In genomic region chr13:30667014-30667413, GRCh38 we compare ENCODE assay signal across 21 cellular contexts. TPM values are rescaled to one million over a fixed set of nuclear protein-coding genes. Genes with fewer than 3 reads are reported as not detected.
DNase-seq lines count a peak whose midpoint lies in the region; ATAC-seq, FAIRE-seq and TF ChIP-seq lines count a peak whose summit lies in the region.
"Had no signal": no experiment of that assay in that cellular context is flagged by ENCODE, and none has a peak within 500 bp of the region (broad histone marks: within the 10 kb centered on the region; RNA-seq: fewer than 3 reads in every experiment).

No MANE protein-coding gene starts in this region.

- H3K79me1 ChIP-seq in trophoblast cell (ENCODE audit: low read length): no peaks in the 10 kb centered on the region

- no peaks in the 10 kb centered on the region for H3K4me1 ChIP-seq in A549
- H3K4me1 ChIP-seq in trophoblast cell (ENCODE audit: control insufficient read depth in 1 of 2, insufficient read depth in 2 of 2, low read length in 2 of 2): peaks cover 15 to 19% of the 10 kb centered on the region in 2 experiments
- no peaks in the 10 kb centered on the region for H3K4me1 ChIP-seq in right atrium auricular region

- TF ChIP-seq CTCF in A549 (IDR thresholded peaks at IDR 0.05) (no peak), right atrium auricular region (IDR thresholded peaks at IDR 0.05) (no peak)

- CTCF ChIA-PET in A549 (lab: Yijun Ruan, JAX): interaction anchor here (1.5 kb wide), 1 partner anchor 199 kb away, joined by 3 read pairs; no protein-coding TSS in a partner anchor
- CTCF ChIA-PET in activated CD8-positive, alpha-beta memory T cell treated with anti-CD3 and anti-CD28 coated beads, Interleukin-2, amount 10 ng/mL, durations not matched to agents 7 days and 5 days (lab: Charles Lee): no interaction called here

- H2AFZ ChIP-seq in trophoblast cell (ENCODE audit: insufficient read depth, low read length, poor library complexity): no peak overlapping the region

- FAIRE-seq in A549 (lab: Jason Lieb, UNC): no peak
- peak; percentile 63 for FAIRE-seq in G401.6 (lab: Jason Lieb, UNC)
- FAIRE-seq in colon (lab: Jason Lieb, UNC): peak; percentile 53
- FAIRE-seq: D721Med, GM12892 had no signal

- H4K91ac ChIP-seq in trophoblast cell (ENCODE audit: low read depth, low read length): no peak overlapping the region

- no peak overlapping the region for H3K9ac ChIP-seq in trophoblast cell (ENCODE audit: low read length)
- H3K9ac ChIP-seq: BLaER1 had no signal

- ATAC-seq in A549 (no peak), HG03159 (IDR thresholded peaks at IDR 0.05; ENCODE audit: unreplicated experiment) (no peak)
- ATAC-seq in activated CD8-positive, alpha-beta memory T cell treated with anti-CD3 and anti-CD28 coated beads, Interleukin-2, amount 10 ng/mL, durations not matched to agents 7 days and 5 days: no peak

- H3K27me3 Mint-ChIP-seq in activated CD8-positive, alpha-beta memory T cell treated with anti-CD3 and anti-CD28 coated beads, Interleukin-2, amount 10 ng/mL, durations not matched to agents 7 days and 5 days: peaks cover 3% of the 10 kb centered on the region
- H3K27me3 Mint-ChIP-seq: CD4-positive, CD25-positive, alpha-beta regulatory T cell; CD8-positive, alpha-beta memory T cell had no signal

- TF ChIP-seq POLR2A in A549 (IDR thresholded peaks at IDR 0.05; ENCODE audit: low read length): no peak

- H3K27ac Mint-ChIP-seq in activated CD8-positive, alpha-beta memory T cell treated with anti-CD3 and anti-CD28 coated beads, Interleukin-2, amount 10 ng/mL, durations not matched to agents 7 days and 5 days: no peak overlapping the region
- H3K27ac Mint-ChIP-seq: CD4-positive, CD25-positive, alpha-beta regulatory T cell had no signal

- peak overlapping the region; percentile 54 for H2BK120ac ChIP-seq in trophoblast cell (ENCODE audit: insufficient read depth, low read length, poor library complexity)

- H2BK12ac ChIP-seq in trophoblast cell (ENCODE audit: low read length): no peak overlapping the region

- H4K8ac ChIP-seq in trophoblast cell (ENCODE audit: low read depth, low read length): no peak overlapping the region

- no peaks in the 10 kb centered on the region for H3K36me3 Mint-ChIP-seq in activated CD8-positive, alpha-beta memory T cell treated with anti-CD3 and anti-CD28 coated beads, Interleukin-2, amount 10 ng/mL, durations not matched to agents 7 days and 5 days
- H3K36me3 Mint-ChIP-seq: CD4-positive, CD25-positive, alpha-beta regulatory T cell; CD8-positive, alpha-beta memory T cell had no signal

- H2AK5ac ChIP-seq in trophoblast cell (ENCODE audit: low read length): no peak overlapping the region

- no peak overlapping the region for H3K4me3 Mint-ChIP-seq in activated CD8-positive, alpha-beta memory T cell treated with anti-CD3 and anti-CD28 coated beads, Interleukin-2, amount 10 ng/mL, durations not matched to agents 7 days and 5 days
- H3K4me3 Mint-ChIP-seq: CD4-positive, CD25-positive, alpha-beta regulatory T cell; CD8-positive, alpha-beta memory T cell had no signal

- H3K9me3 ChIP-seq in A549: no peaks in the 10 kb centered on the region
- no peaks in the 10 kb centered on the region for H3K9me3 ChIP-seq in trophoblast cell (ENCODE audit: insufficient read depth, low read depth, low read length)
- H3K9me3 ChIP-seq in right atrium auricular region: no peaks in the 10 kb centered on the region
- H3K9me3 ChIP-seq: BLaER1 had no signal

- no peak overlapping the region for H4K12ac ChIP-seq in trophoblast cell (ENCODE audit: low read depth, low read length)

- H3K9me3 Mint-ChIP-seq in activated CD8-positive, alpha-beta memory T cell treated with anti-CD3 and anti-CD28 coated beads, Interleukin-2, amount 10 ng/mL, durations not matched to agents 7 days and 5 days (ENCODE audit: low read depth): no peaks in the 10 kb centered on the region
- H3K9me3 Mint-ChIP-seq: CD4-positive, CD25-positive, alpha-beta regulatory T cell; CD8-positive, alpha-beta memory T cell had no signal

- DNase-seq in A549 (ENCODE audit: low read depth in 1 of 2, low spot score in 1 of 2) (no peak), trophoblast cell (no peak), right atrium auricular region (ENCODE audit: low spot score) (no peak)
- no peak for DNase-seq in activated CD8-positive, alpha-beta memory T cell treated with anti-CD3 and anti-CD28 coated beads, Interleukin-2, amount 10 ng/mL, durations not matched to agents 7 days and 5 days
- DNase-seq: 8988T; CD4-positive, CD25-positive, alpha-beta regulatory T cell; CD8-positive, alpha-beta memory T cell; DMS 273 treated with DMSO at 0.1 percent for 48 hours; DMS79; EL; GF-D8; GOT3; H7; HCEC 1CT had no signal

- H3K27ac ChIP-seq in A549 (no peak overlapping the region), trophoblast cell (ENCODE audit: low read depth, low read length) (no peak overlapping the region), right atrium auricular region (no peak overlapping the region)
- H3K27ac ChIP-seq: BLaER1, C4-2B had no signal

- H3K18ac ChIP-seq in trophoblast cell (ENCODE audit: low read length): no peak overlapping the region

- H3K27me3 ChIP-seq in trophoblast cell (ENCODE audit: insufficient read depth, low read length) (no peaks in the 10 kb centered on the region), right atrium auricular region (no peaks in the 10 kb centered on the region)
- H3K27me3 ChIP-seq: BLaER1 had no signal

- H3K23ac ChIP-seq in trophoblast cell (ENCODE audit: low read length): no peak overlapping the region

- WGBS in A549 (ENCODE audit: missing lambda C conversion rate): 85% methylated on average over 4 of the region's 4 CpGs
- WGBS in trophoblast cell (ENCODE audit: extremely low coverage, insufficient coverage, insufficient read length): no CpG with 5 or more reads among the region's 4 CpGs

- H3K14ac ChIP-seq in trophoblast cell (ENCODE audit: low read length): no peak overlapping the region

- H3K4me2 ChIP-seq in A549 (no peak overlapping the region), trophoblast cell (ENCODE audit: low read length) (no peak overlapping the region)
- H3K4me2 ChIP-seq: BLaER1 had no signal

- peaks cover 10% of the 10 kb centered on the region for H3K4me1 Mint-ChIP-seq in activated CD8-positive, alpha-beta memory T cell treated with anti-CD3 and anti-CD28 coated beads, Interleukin-2, amount 10 ng/mL, durations not matched to agents 7 days and 5 days

- H3K79me2 ChIP-seq in trophoblast cell (ENCODE audit: control insufficient read depth, insufficient read depth, low read length, poor library complexity): no peaks in the 10 kb centered on the region

- H3K4me3 ChIP-seq in A549: no peak overlapping the region
- H3K4me3 ChIP-seq in trophoblast cell (ENCODE audit: low read depth, low read length): no peak overlapping the region
- no peak overlapping the region for H3K4me3 ChIP-seq in right atrium auricular region
- H3K4me3 ChIP-seq: BLaER1 had no signal

- no peak overlapping the region for H2BK5ac ChIP-seq in trophoblast cell (ENCODE audit: low read depth, low read length, poor library complexity)

- TF ChIP-seq EP300 in A549 (IDR thresholded peaks at IDR 0.05): no peak

- H3K36me3 ChIP-seq in trophoblast cell (ENCODE audit: control insufficient read depth in 1 of 2, insufficient read depth in 2 of 2, low read length in 2 of 2) (no peaks in the 10 kb centered on the region), right atrium auricular region (no peaks in the 10 kb centered on the region)
- H3K36me3 ChIP-seq: BLaER1 had no signal

- no peak for TF ChIP-seq RAD21 in A549 (conservative IDR thresholded peaks at IDR 0.05 in 1 of 2, IDR thresholded peaks at IDR 0.05 in 1 of 2)

- no peak overlapping the region for H3K4ac ChIP-seq in trophoblast cell (ENCODE audit: low read depth, low read length)

- POLR2A ChIA-PET in A549 (lab: Yijun Ruan, JAX): no interaction called here

TF ChIP-seq in A549, 52 proteins besides CTCF, POLR2A, EP300 and RAD21:
- TF ChIP-seq MAX (IDR thresholded peaks at IDR 0.05): no peak
- peak; percentile 86 for TF ChIP-seq MAFK (IDR thresholded peaks at IDR 0.05; ENCODE audit: partially characterized antibody)
TF ChIP-seq in A549: peak in this region for 1.

RNA-seq across cellular contexts. Expression of gene USPL1, which starts 49.3 kb away (rescaled TPM):
- polyA plus RNA-seq in A549 (2011; rRNA removed): 22.7 and 23.0 TPM in 2 replicates
- polyA plus RNA-seq in A549 (2012; cell fraction: cytosol; rRNA removed): 4.1 and 4.5 TPM in 2 replicates
- 5.4 and 7.7 TPM in 2 replicates for polyA plus RNA-seq in A549 (2012; cell fraction: nucleus; rRNA removed)
- polyA plus RNA-seq in A549 (2017; fragmentation: RNase III; extraction: RNeasy Plus Mini Kit Qiagen cat#74134 plus additional on column Dnase treatment): 7.4 to 8.1 TPM (median 7.6 TPM) in 3 replicates
- polyA minus RNA-seq in A549 (2011; rRNA and poly(A)+ RNA removed): 12.1 and 13.9 TPM in 2 replicates
- polyA plus RNA-seq in trophoblast cell (2013): 13.9 and 14.1 TPM in 2 replicates
- 10 to 100 TPM; 19.9 to 23.4 TPM for total RNA-seq in activated CD8-positive, alpha-beta memory T cell treated with anti-CD3 and anti-CD28 coated beads, Interleukin-2, amount 10 ng/mL, durations not matched to agents 7 days and 5 days
- total RNA-seq in right atrium auricular region: 10 to 100 TPM; 13.5 to 15.8 TPM
